23 cellular contexts compared by ENCODE assay signal in the genomic region with DNA sequence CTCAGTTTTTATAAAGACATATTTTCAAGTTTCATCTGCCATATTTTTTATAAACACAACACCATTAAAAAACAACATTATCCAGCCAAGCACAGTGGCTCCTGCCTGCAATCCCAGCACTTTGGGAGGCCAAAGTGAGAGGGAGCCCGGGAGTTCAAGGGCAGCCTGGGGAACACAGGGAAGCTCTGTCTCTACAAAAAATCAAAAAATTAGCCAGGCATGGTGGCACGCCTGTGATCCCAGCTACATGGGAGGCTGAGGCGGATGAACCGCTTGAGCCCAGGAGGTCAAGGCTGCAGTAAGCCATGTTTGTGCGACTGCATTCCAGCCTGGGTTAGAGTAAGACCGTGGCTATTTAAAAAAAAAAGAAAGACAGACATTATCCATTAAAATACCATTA. TPM values are rescaled to one million over a fixed set of nuclear protein-coding genes. Genes with fewer than 3 reads are reported as not detected.
DNase-seq lines count a peak whose midpoint lies in the region; ATAC-seq, FAIRE-seq and TF ChIP-seq lines count a peak whose summit lies in the region.
"Had no signal": no experiment of that assay in that cellular context is flagged by ENCODE, and none has a peak within 500 bp of the region (broad histone marks: within the 10 kb centered on the region; RNA-seq: fewer than 3 reads in every experiment).

No MANE protein-coding gene starts in this region.

- TF ChIP-seq POLR2A in HepG2 (IDR thresholded peaks at IDR 0.05; ENCODE audit: insufficient read depth in 1 of 2, low read depth in 2 of 2, low read length in 2 of 2) (no peak), right lobe of liver (IDR thresholded peaks at IDR 0.05) (no peak), thyroid gland (IDR thresholded peaks at IDR 0.05) (no peak)

- no peaks in the 10 kb centered on the region for H4K20me1 ChIP-seq in HepG2 (ENCODE audit: insufficient read depth, low read length)

- no peak for FAIRE-seq in HepG2 (lab: Jason Lieb, UNC)
- FAIRE-seq: A204.1, D721Med, GM12878, GM19239 had no signal

- no peak overlapping the region for H3K4me2 ChIP-seq in HepG2 (ENCODE audit: low read depth, low read length)

- no peak overlapping the region for H3K4me3 ChIP-seq in HepG2 (replicated peaks in 1 of 3; ENCODE audit: insufficient read depth in 1 of 3, low read depth in 2 of 3, low read length in 3 of 3)
- no peak overlapping the region for H3K4me3 ChIP-seq in right lobe of liver
- H3K4me3 ChIP-seq in thyroid gland (replicated peaks in 1 of 3) = no peak overlapping the region
- H3K4me3 ChIP-seq: BLaER1 treated with 17β-estradiol and CSF1 and Interleukin-3, amounts not matched to agents 10 nM and 100 nM; GM12878; GM23248; HAP-1 had no signal

- TF ChIP-seq CTCF in HepG2 (CRISPR knock-in tag; IDR thresholded peaks at IDR 0.05) (no peak), right lobe of liver (IDR thresholded peaks at IDR 0.05) (no peak), nephron progenitor cell (IDR thresholded peaks at IDR 0.05) (no peak), thyroid gland (IDR thresholded peaks at IDR 0.05) (no peak)

- H3K27me3 ChIP-seq in HepG2 (ENCODE audit: control insufficient read depth in 1 of 2, insufficient read depth in 2 of 2, low read length in 2 of 2) (no peaks in the 10 kb centered on the region), right lobe of liver (no peaks in the 10 kb centered on the region), thyroid gland (no peaks in the 10 kb centered on the region)
- H3K27me3 ChIP-seq: BLaER1 treated with 17β-estradiol and CSF1 and Interleukin-3, amounts not matched to agents 10 nM and 100 nM had no signal

- ATAC-seq in HepG2 (peak; percentile 59), right lobe of liver (no peak), HG03521 (IDR thresholded peaks at IDR 0.05; ENCODE audit: unreplicated experiment) (no peak)

- no peaks in the 10 kb centered on the region for H3K9me3 ChIP-seq in HepG2 (ENCODE audit: low read length)
- H3K9me3 ChIP-seq in right lobe of liver = no peaks in the 10 kb centered on the region
- H3K9me3 ChIP-seq in thyroid gland = no peaks in the 10 kb centered on the region
- H3K9me3 ChIP-seq: BLaER1 treated with 17β-estradiol and CSF1 and Interleukin-3, amounts not matched to agents 10 nM and 100 nM; HAP-1 had no signal

- H2AFZ ChIP-seq in HepG2 (ENCODE audit: low read length) = no peak overlapping the region
- H2AFZ ChIP-seq: GM23248 had no signal

- H3K27ac ChIP-seq in HepG2 (ENCODE audit: extremely low read length, insufficient read depth, low read length) (no peak overlapping the region), right lobe of liver (no peak overlapping the region), thyroid gland (peak overlapping the region in 2 of 3 donors; percentile 3 to 17)
- H3K27ac ChIP-seq: 22Rv1; BLaER1 treated with 17β-estradiol and CSF1 and Interleukin-3, amounts not matched to agents 10 nM and 100 nM; GM23248 had no signal

- in situ Hi-C loops in HepG2 (cut with HindIII; ENCODE audit: extremely low pct_ligation_motif_present, low pct_unique_long_range_greater_than_20kb) = loop anchor here (25.0 kb wide), 1 partner anchor 186 kb away; no protein-coding TSS in a partner anchor

- no peak overlapping the region for H3K9ac ChIP-seq in HepG2 (ENCODE audit: insufficient read depth, low read depth, low read length)
- H3K9ac ChIP-seq: GM23248 had no signal

- no TSS peak for BruUV-seq in HepG2 (replicated peaks; lab: Mats Ljungman, UMichigan)

- H3K4me1 Mint-ChIP-seq in nephron progenitor cell = peaks cover 3% of the 10 kb centered on the region
- H3K4me1 Mint-ChIP-seq: B cell, CD14-positive monocyte had no signal

- no peaks in the 10 kb centered on the region for H3K4me1 ChIP-seq in HepG2 (ENCODE audit: insufficient read depth, low read length)
- H3K4me1 ChIP-seq in right lobe of liver = no peaks in the 10 kb centered on the region
- peaks cover 0 to 7% of the 10 kb centered on the region in 2 donors for H3K4me1 ChIP-seq in thyroid gland
- H3K4me1 ChIP-seq: HAP-1 had no signal

- H3K9me3 Mint-ChIP-seq in nephron progenitor cell = no peaks in the 10 kb centered on the region
- H3K9me3 Mint-ChIP-seq: CD4-positive, alpha-beta T cell; CD8-positive, alpha-beta memory T cell; HFFc6 had no signal

- peak overlapping the region; percentile 77 for H3K27ac Mint-ChIP-seq in nephron progenitor cell
- H3K27ac Mint-ChIP-seq: B cell; CD4-positive, alpha-beta T cell; HFFc6 had no signal

- TF ChIP-seq RAD21 in HepG2 (CRISPR knock-in tag; IDR thresholded peaks at IDR 0.05) = no peak

- peaks cover 67% of the 10 kb centered on the region for H3K36me3 Mint-ChIP-seq in nephron progenitor cell (ENCODE audit: low read depth)

- WGBS in HepG2 (ENCODE audit: low lambda C conversion rate) = 77% methylated on average over 6 of the region's 6 CpGs
- 58% methylated on average over 6 of the region's 6 CpGs for WGBS in right lobe of liver (ENCODE audit: insufficient coverage, low coverage, low lambda C conversion rate, missing lambda C conversion rate)
- 83 to 86% methylated on average over 6 of the region's 6 CpGs for WGBS in thyroid gland, 2 donors

- no peaks in the 10 kb centered on the region for H3K27me3 Mint-ChIP-seq in nephron progenitor cell (ENCODE audit: low read depth, poor library complexity)
- H3K27me3 Mint-ChIP-seq: B cell; CD4-positive, alpha-beta T cell; CD8-positive, alpha-beta memory T cell had no signal

- CTCF ChIA-PET in HepG2 (lab: Yijun Ruan, JAX; ENCODE audit: low intra/inter-chr PET ratio, low total read pairs) = no interaction called here

- POLR2A ChIA-PET in HepG2 (lab: Yijun Ruan, JAX) = interaction anchor here (1.2 to 1.5 kb wide), 4 partner anchors 12 to 21 kb away, joined by 4 to 8 read pairs (median 4); partner anchors contain the start of gene RRN3

- H3K36me3 ChIP-seq in HepG2 (replicated peaks in 1 of 2; ENCODE audit: control insufficient read depth in 1 of 2, insufficient read depth in 2 of 2, low read length in 2 of 2) (peaks cover 31 to 67% of the 10 kb centered on the region in 2 experiments), right lobe of liver (peaks cover 2 to 55% (median 26%) of the 10 kb centered on the region in 4 donors), thyroid gland (peaks cover 21 to 38% of the 10 kb centered on the region in 2 donors)

- H3K4me3 Mint-ChIP-seq in nephron progenitor cell = no peak overlapping the region
- H3K4me3 Mint-ChIP-seq: B cell; CD14-positive monocyte; CD4-positive, alpha-beta T cell; CD8-positive, alpha-beta memory T cell; HFFc6 had no signal

- DNase-seq in HepG2 (ENCODE audit: low spot score) (no peak), right lobe of liver (no peak), nephron progenitor cell (no peak), thyroid gland (no peak), retina (no peak)
- DNase-seq: CD4-positive, alpha-beta T cell; CD8-positive, alpha-beta memory T cell; DMS 273 treated with DMSO at 0.1 percent for 48 hours; DMS79; EL; GDM1; GM23248; HFFc6 had no signal

- no peaks in the 10 kb centered on the region for H3K79me2 ChIP-seq in HepG2 (ENCODE audit: insufficient read depth, low read length)

- intact Hi-C loops in HepG2 (cut with micrococcal nuclease; ENCODE audit: unreplicated experiment) (no loop called here), right lobe of liver (cut with DNase I) (no loop called here), thyroid gland (cut with DNase I) (no loop called here)

- TF ChIP-seq EP300 in HepG2 (IDR thresholded peaks at IDR 0.05; ENCODE audit: low read depth in 2 of 2, low read length in 2 of 2) (no peak), HepG2 (CRISPR knock-in tag; IDR thresholded peaks at IDR 0.05; ENCODE audit: borderline replicate concordance) (no peak)

RNA-seq across cellular contexts. Expression of gene NTAN1, which starts 17.2 kb away (rescaled TPM):
- total RNA-seq in HepG2 (2016; rRNA removed; fragmentation: Illumina TruSeq; extraction: Trizol) (41.8 and 58.3 TPM in 2 replicates), right lobe of liver (10 to 100 TPM; 14.7 to 30.0 (median 16.8) TPM), thyroid gland (10 to 100 TPM; 21.6 to 80.0 (median 40.6) TPM)
- 386 and 399 TPM in 2 replicates for total RNA-seq in HepG2 (2016; cell fraction: cytosol; rRNA removed; fragmentation: Illumina TruSeq; extraction: Trizol; ENCODE audit: low read depth)
- 38.1 and 61.2 TPM in 2 replicates for total RNA-seq in HepG2 (2016; cell fraction: insoluble cytoplasmic fraction; rRNA removed; fragmentation: Illumina TruSeq; extraction: Trizol)
- total RNA-seq in HepG2 (2016; cell fraction: membrane; rRNA removed; fragmentation: Illumina TruSeq; extraction: Trizol) = 288 and 302 TPM in 2 replicates
- 23.6 and 28.1 TPM in 2 replicates for total RNA-seq in HepG2 (2016; cell fraction: nucleus; rRNA removed; fragmentation: Illumina TruSeq; extraction: Trizol)
- polyA plus RNA-seq in HepG2 (2011; rRNA removed) = 103 and 135 TPM in 2 replicates
- polyA plus RNA-seq in HepG2 (2011; cell fraction: cytosol; rRNA removed) = 76.3 and 86.4 TPM in 2 replicates
- 51.6 and 57.1 TPM in 2 replicates for polyA plus RNA-seq in HepG2 (2011; cell fraction: nucleus; rRNA removed)
- 58.2 and 65.1 TPM in 2 replicates for polyA plus RNA-seq in HepG2 (2012)
- 580 and 583 TPM in 2 replicates for polyA plus RNA-seq in HepG2 (2016; cell fraction: cytosol; fragmentation: Illumina TruSeq; extraction: Trizol; ENCODE audit: low read depth)
- 56.0 and 59.7 TPM in 2 replicates for polyA plus RNA-seq in HepG2 (2016; cell fraction: insoluble cytoplasmic fraction; fragmentation: Illumina TruSeq; extraction: Trizol; ENCODE audit: low read depth)
- 344 and 370 TPM in 2 replicates for polyA plus RNA-seq in HepG2 (2016; cell fraction: membrane; fragmentation: Illumina TruSeq; extraction: Trizol; ENCODE audit: low read depth)
- polyA plus RNA-seq in HepG2 (2016; cell fraction: nucleus; fragmentation: Illumina TruSeq; extraction: Trizol; ENCODE audit: insufficient read depth, low read depth) = 59.0 and 59.9 TPM in 2 replicates
- polyA minus RNA-seq in HepG2 (2011; rRNA and poly(A)+ RNA removed; ENCODE audit: low replicate concordance) = 45.2 and 119 TPM in 2 replicates
- 55.7 and 63.7 TPM in 2 replicates for polyA minus RNA-seq in HepG2 (2011; cell fraction: cytosol; rRNA and poly(A)+ RNA removed)
- polyA minus RNA-seq in HepG2 (2011; cell fraction: nucleus; rRNA and poly(A)+ RNA removed) = 36.7 and 38.4 TPM in 2 replicates

RNA-seq across cellular contexts. Expression of gene RRN3, which starts 21.0 kb away (rescaled TPM):
- total RNA-seq in HepG2 (2016; rRNA removed; fragmentation: Illumina TruSeq; extraction: Trizol) (67.0 and 101 TPM in 2 replicates), right lobe of liver (10 to 100 TPM; 13.0 to 20.4 (median 16.2) TPM), thyroid gland (10 to 100 TPM; 27.7 to 31.8 (median 30.7) TPM)
- 4.5 and 7.2 TPM in 2 replicates for total RNA-seq in HepG2 (2016; cell fraction: cytosol; rRNA removed; fragmentation: Illumina TruSeq; extraction: Trizol; ENCODE audit: low read depth)
- total RNA-seq in HepG2 (2016; cell fraction: insoluble cytoplasmic fraction; rRNA removed; fragmentation: Illumina TruSeq; extraction: Trizol) = 66.8 and 102 TPM in 2 replicates
- total RNA-seq in HepG2 (2016; cell fraction: membrane; rRNA removed; fragmentation: Illumina TruSeq; extraction: Trizol) = 13.9 and 15.7 TPM in 2 replicates
- total RNA-seq in HepG2 (2016; cell fraction: nucleus; rRNA removed; fragmentation: Illumina TruSeq; extraction: Trizol) = 48.4 and 52.4 TPM in 2 replicates
- 43.5 and 45.8 TPM in 2 replicates for polyA plus RNA-seq in HepG2 (2011; rRNA removed)
- 20.4 and 34.2 TPM in 2 replicates for polyA plus RNA-seq in HepG2 (2011; cell fraction: cytosol; rRNA removed)
- polyA plus RNA-seq in HepG2 (2011; cell fraction: nucleus; rRNA removed) = 25.0 and 25.7 TPM in 2 replicates
- polyA plus RNA-seq in HepG2 (2012) = 38.3 and 41.0 TPM in 2 replicates
- 1.9 and 2.1 TPM in 2 replicates for polyA plus RNA-seq in HepG2 (2016; cell fraction: cytosol; fragmentation: Illumina TruSeq; extraction: Trizol; ENCODE audit: low read depth)
- polyA plus RNA-seq in HepG2 (2016; cell fraction: insoluble cytoplasmic fraction; fragmentation: Illumina TruSeq; extraction: Trizol; ENCODE audit: low read depth) = 73.5 and 79.0 TPM in 2 replicates
- 5.8 and 6.6 TPM in 2 replicates for polyA plus RNA-seq in HepG2 (2016; cell fraction: membrane; fragmentation: Illumina TruSeq; extraction: Trizol; ENCODE audit: low read depth)
- polyA plus RNA-seq in HepG2 (2016; cell fraction: nucleus; fragmentation: Illumina TruSeq; extraction: Trizol; ENCODE audit: insufficient read depth, low read depth) = 64.5 and 64.7 TPM in 2 replicates
- polyA minus RNA-seq in HepG2 (2011; rRNA and poly(A)+ RNA removed; ENCODE audit: low replicate concordance) = 42.6 and 47.9 TPM in 2 replicates
- polyA minus RNA-seq in HepG2 (2011; cell fraction: cytosol; rRNA and poly(A)+ RNA removed) = 36.9 and 45.0 TPM in 2 replicates
- polyA minus RNA-seq in HepG2 (2011; cell fraction: nucleus; rRNA and poly(A)+ RNA removed) = 42.0 and 45.3 TPM in 2 replicates

Comparison
In these comparisons a context has a peak if more than half of its experiments do, and no peak if none do; other contexts are left out.
1. H3K27ac ChIP-seq: peak in thyroid gland (2 of 3); none in HepG2 (single experiment) and right lobe of liver (0 of 3).